Comparison of ENCODE assay signal across 14 cellular contexts in genomic region chr1:203807211-203807610, GRCh38. TPM values are rescaled to one million over a fixed set of nuclear protein-coding genes. Genes with fewer than 3 reads are reported as not detected.
DNase-seq lines count a peak whose midpoint lies in the region; ATAC-seq and TF ChIP-seq lines count a peak whose summit lies in the region.
"Had no signal": no experiment of that assay in that cellular context is flagged by ENCODE, and none has a peak within 500 bp of the region (broad histone marks: within the 10 kb centered on the region; RNA-seq: fewer than 3 reads in every experiment).

No MANE protein-coding gene starts in this region.

- peak; percentile 31 for ATAC-seq in stimulated activated effector memory CD8-positive, alpha-beta T cell treated with anti-CD3 and anti-CD28 coated beads, Interleukin-12 subunit alpha, Interleukin-12 subunit beta, amount 100 ng/mL, for 72 hours

- H3K9me3 ChIP-seq in prostate gland, result no peaks in the 10 kb centered on the region
- H3K9me3 ChIP-seq: heart left ventricle had no signal

- intact Hi-C loops in activated T-helper 1 cell treated with anti-CD3 and anti-CD28 coated beads, Interleukin-12 subunit alpha, Interleukin-12 subunit beta, Interleukin-2, Interleukin-4 antibody, amounts not matched to agents 30 ng/mL and 10 ng/mL and 1 ng/mL, durations not matched to agents 14 hours and 24 hours and 36 hours (cut with micrococcal nuclease), result no loop called here
- intact Hi-C loops in prostate gland (cut with DNase I), result no loop called here

- no peaks in the 10 kb centered on the region for H3K27me3 ChIP-seq in prostate gland (replicated peaks; ENCODE audit: insufficient read depth)
- H3K27me3 ChIP-seq in H7 (ENCODE audit: control insufficient read depth, insufficient read depth, low read length), result no peaks in the 10 kb centered on the region
- H3K27me3 ChIP-seq: heart left ventricle had no signal

- no peaks in the 10 kb centered on the region for H3K9me3 Mint-ChIP-seq in activated T-helper 1 cell treated with anti-CD3 and anti-CD28 coated beads, Interleukin-12 subunit alpha, Interleukin-12 subunit beta, Interleukin-2, Interleukin-4 antibody, amounts not matched to agents 30 ng/mL and 10 ng/mL and 1 ng/mL, durations not matched to agents 14 hours and 24 hours and 36 hours
- no peaks in the 10 kb centered on the region for H3K9me3 Mint-ChIP-seq in stimulated activated effector memory CD8-positive, alpha-beta T cell treated with anti-CD3 and anti-CD28 coated beads, Interleukin-12 subunit alpha, Interleukin-12 subunit beta, amount 100 ng/mL, for 72 hours
- no peaks in the 10 kb centered on the region for H3K9me3 Mint-ChIP-seq in activated naive CD8-positive, alpha-beta T cell treated with anti-CD3 and anti-CD28 coated beads for 36 hours
- H3K9me3 Mint-ChIP-seq: activated CD4-positive, alpha-beta T cell treated with anti-CD3 and anti-CD28 coated beads, Interleukin-2, amount 10 ng/mL, durations not matched to agents 7 days and 5 days had no signal

- no peak overlapping the region for H3K4me3 Mint-ChIP-seq in activated T-helper 1 cell treated with anti-CD3 and anti-CD28 coated beads, Interleukin-12 subunit alpha, Interleukin-12 subunit beta, Interleukin-2, Interleukin-4 antibody, amounts not matched to agents 30 ng/mL and 10 ng/mL and 1 ng/mL, durations not matched to agents 14 hours and 24 hours and 36 hours
- no peak overlapping the region for H3K4me3 Mint-ChIP-seq in stimulated activated effector memory CD8-positive, alpha-beta T cell treated with anti-CD3 and anti-CD28 coated beads, Interleukin-12 subunit alpha, Interleukin-12 subunit beta, amount 100 ng/mL, for 72 hours
- no peak overlapping the region for H3K4me3 Mint-ChIP-seq in activated naive CD8-positive, alpha-beta T cell treated with anti-CD3 and anti-CD28 coated beads for 36 hours
- H3K4me3 Mint-ChIP-seq: activated CD4-positive, alpha-beta T cell treated with anti-CD3 and anti-CD28 coated beads, Interleukin-2, amount 10 ng/mL, durations not matched to agents 7 days and 5 days; brain had no signal

- no peak overlapping the region for H3K4me3 ChIP-seq in prostate gland
- H3K4me3 ChIP-seq in H7 (ENCODE audit: insufficient read depth, low read depth, low read length), result no peak overlapping the region
- H3K4me3 ChIP-seq: heart left ventricle had no signal

- no peak for TF ChIP-seq POLR2A in prostate gland (IDR thresholded peaks at IDR 0.05)

- H3K36me3 ChIP-seq in prostate gland, result no peaks in the 10 kb centered on the region
- H3K36me3 ChIP-seq in H7 (replicated peaks; ENCODE audit: control insufficient read depth, insufficient read depth, low read length), result peaks cover 3% of the 10 kb centered on the region

- WGBS in prostate gland, result 63% methylated on average over 2 of the region's 2 CpGs

- peaks cover 38% of the 10 kb centered on the region for H3K36me3 Mint-ChIP-seq in activated T-helper 1 cell treated with anti-CD3 and anti-CD28 coated beads, Interleukin-12 subunit alpha, Interleukin-12 subunit beta, Interleukin-2, Interleukin-4 antibody, amounts not matched to agents 30 ng/mL and 10 ng/mL and 1 ng/mL, durations not matched to agents 14 hours and 24 hours and 36 hours (ENCODE audit: low read depth)
- H3K36me3 Mint-ChIP-seq in stimulated activated effector memory CD8-positive, alpha-beta T cell treated with anti-CD3 and anti-CD28 coated beads, Interleukin-12 subunit alpha, Interleukin-12 subunit beta, amount 100 ng/mL, for 72 hours, result peaks cover 100% of the 10 kb centered on the region
- H3K36me3 Mint-ChIP-seq in activated naive CD8-positive, alpha-beta T cell treated with anti-CD3 and anti-CD28 coated beads for 36 hours, result peaks cover 55% of the 10 kb centered on the region

- H3K27ac Mint-ChIP-seq in activated T-helper 1 cell treated with anti-CD3 and anti-CD28 coated beads, Interleukin-12 subunit alpha, Interleukin-12 subunit beta, Interleukin-2, Interleukin-4 antibody, amounts not matched to agents 30 ng/mL and 10 ng/mL and 1 ng/mL, durations not matched to agents 14 hours and 24 hours and 36 hours, result peak overlapping the region; percentile 26
- no peak overlapping the region for H3K27ac Mint-ChIP-seq in stimulated activated effector memory CD8-positive, alpha-beta T cell treated with anti-CD3 and anti-CD28 coated beads, Interleukin-12 subunit alpha, Interleukin-12 subunit beta, amount 100 ng/mL, for 72 hours
- H3K27ac Mint-ChIP-seq in activated naive CD8-positive, alpha-beta T cell treated with anti-CD3 and anti-CD28 coated beads for 36 hours, result no peak overlapping the region
- H3K27ac Mint-ChIP-seq: activated CD4-positive, alpha-beta T cell treated with anti-CD3 and anti-CD28 coated beads, Interleukin-2, amount 10 ng/mL, durations not matched to agents 7 days and 5 days had no signal

- H3K27me3 Mint-ChIP-seq in activated T-helper 1 cell treated with anti-CD3 and anti-CD28 coated beads, Interleukin-12 subunit alpha, Interleukin-12 subunit beta, Interleukin-2, Interleukin-4 antibody, amounts not matched to agents 30 ng/mL and 10 ng/mL and 1 ng/mL, durations not matched to agents 14 hours and 24 hours and 36 hours (ENCODE audit: insufficient read depth), result no peaks in the 10 kb centered on the region
- H3K27me3 Mint-ChIP-seq in activated naive CD8-positive, alpha-beta T cell treated with anti-CD3 and anti-CD28 coated beads for 36 hours, result no peaks in the 10 kb centered on the region
- H3K27me3 Mint-ChIP-seq: activated CD4-positive, alpha-beta T cell treated with anti-CD3 and anti-CD28 coated beads, Interleukin-2, amount 10 ng/mL, durations not matched to agents 7 days and 5 days; brain had no signal

- no peaks in the 10 kb centered on the region for H3K4me1 ChIP-seq in prostate gland (replicated peaks)

- peak; percentile 80 for DNase-seq in ELR (ENCODE audit: low read depth)
- DNase-seq in activated T-helper 1 cell treated with anti-CD3 and anti-CD28 coated beads, Interleukin-12 subunit alpha, Interleukin-12 subunit beta, Interleukin-2, Interleukin-4 antibody, amounts not matched to agents 30 ng/mL and 10 ng/mL and 1 ng/mL, durations not matched to agents 14 hours and 24 hours and 36 hours (ENCODE audit: low spot score), result no peak
- peak; percentile 74 for DNase-seq in fibroblast of peridontal ligament (ENCODE audit: extremely low read depth)
- DNase-seq in stimulated activated effector memory CD8-positive, alpha-beta T cell treated with anti-CD3 and anti-CD28 coated beads, Interleukin-12 subunit alpha, Interleukin-12 subunit beta, amount 100 ng/mL, for 72 hours (ENCODE audit: low spot score in 2 of 2), result no peak
- no peak for DNase-seq in prostate gland (ENCODE audit: low spot score)
- DNase-seq in H7, result no peak
- DNase-seq in activated naive CD8-positive, alpha-beta T cell treated with anti-CD3 and anti-CD28 coated beads for 36 hours, result no peak
- DNase-seq: activated CD4-positive, alpha-beta T cell treated with anti-CD3 and anti-CD28 coated beads, Interleukin-2, amount 10 ng/mL, durations not matched to agents 7 days and 5 days; heart left ventricle; left cardiac atrium; MV-4-11; Right ventricle myocardium superior; stimulated activated CD4-positive, alpha-beta T cell treated with anti-CD3 and anti-CD28 coated beads, Interleukin-2, amount 100 ng/mL, for 24 hours had no signal

- H3K4me1 Mint-ChIP-seq in activated T-helper 1 cell treated with anti-CD3 and anti-CD28 coated beads, Interleukin-12 subunit alpha, Interleukin-12 subunit beta, Interleukin-2, Interleukin-4 antibody, amounts not matched to agents 30 ng/mL and 10 ng/mL and 1 ng/mL, durations not matched to agents 14 hours and 24 hours and 36 hours (ENCODE audit: low read depth), result peaks cover 6% of the 10 kb centered on the region
- H3K4me1 Mint-ChIP-seq in stimulated activated effector memory CD8-positive, alpha-beta T cell treated with anti-CD3 and anti-CD28 coated beads, Interleukin-12 subunit alpha, Interleukin-12 subunit beta, amount 100 ng/mL, for 72 hours, result peaks cover 45% of the 10 kb centered on the region
- H3K4me1 Mint-ChIP-seq in activated naive CD8-positive, alpha-beta T cell treated with anti-CD3 and anti-CD28 coated beads for 36 hours, result peaks cover 26% of the 10 kb centered on the region

- TF ChIP-seq CTCF in prostate gland (IDR thresholded peaks at IDR 0.05), result no peak

- H3K27ac ChIP-seq in prostate gland, result no peak overlapping the region
- H3K27ac ChIP-seq: heart left ventricle had no signal

RNA-seq across cellular contexts. Expression of gene ZBED6, which starts 11.8 kb away (rescaled TPM):
- 19.8 and 21.3 TPM in 2 replicates for total RNA-seq in activated T-helper 1 cell treated with anti-CD3 and anti-CD28 coated beads, Interleukin-12 subunit alpha, Interleukin-12 subunit beta, Interleukin-2, Interleukin-4 antibody, amounts not matched to agents 30 ng/mL and 10 ng/mL and 1 ng/mL, durations not matched to agents 14 hours and 24 hours and 36 hours
- 10 to 100 TPM in 1 of 2 donors, 1 to 10 TPM in 1; 5.8 to 27.6 TPM for total RNA-seq in prostate gland
- 3.6 and 7.1 TPM in 2 replicates for total RNA-seq in H7 (2014; rRNA removed; shearing (Covaris generic))
- total RNA-seq in activated naive CD8-positive, alpha-beta T cell treated with anti-CD3 and anti-CD28 coated beads for 36 hours, result 10 to 100 TPM; 11.5 to 12.5 TPM

RNA-seq across cellular contexts. Expression of gene ZC3H11A, which starts 11.8 kb away (rescaled TPM):
- 85.0 and 85.5 TPM in 2 replicates for total RNA-seq in activated T-helper 1 cell treated with anti-CD3 and anti-CD28 coated beads, Interleukin-12 subunit alpha, Interleukin-12 subunit beta, Interleukin-2, Interleukin-4 antibody, amounts not matched to agents 30 ng/mL and 10 ng/mL and 1 ng/mL, durations not matched to agents 14 hours and 24 hours and 36 hours
- 100 to 1,000 TPM in 1 of 2 donors, 10 to 100 TPM in 1; 88.3 to 111 TPM for total RNA-seq in prostate gland
- total RNA-seq in H7 (2014; rRNA removed; shearing (Covaris generic)), result 72.0 and 105 TPM in 2 replicates
- total RNA-seq in activated naive CD8-positive, alpha-beta T cell treated with anti-CD3 and anti-CD28 coated beads for 36 hours, result 10 to 100 TPM; 93.3 to 96.0 TPM

RNA-seq across cellular contexts. Expression of gene LAX1, which starts 42.2 kb away (rescaled TPM):
- total RNA-seq in activated T-helper 1 cell treated with anti-CD3 and anti-CD28 coated beads, Interleukin-12 subunit alpha, Interleukin-12 subunit beta, Interleukin-2, Interleukin-4 antibody, amounts not matched to agents 30 ng/mL and 10 ng/mL and 1 ng/mL, durations not matched to agents 14 hours and 24 hours and 36 hours, result 15.2 and 16.6 TPM in 2 replicates
- under 1 TPM; 0.05 to 0.40 TPM for total RNA-seq in prostate gland
- total RNA-seq in H7 (2014; rRNA removed; shearing (Covaris generic)), result not detected in 2 replicates
- total RNA-seq in activated naive CD8-positive, alpha-beta T cell treated with anti-CD3 and anti-CD28 coated beads for 36 hours, result 10 to 100 TPM; 28.9 to 30.1 TPM

RNA-seq across cellular contexts. Expression of gene SNRPE, which starts 54.2 kb away (rescaled TPM):
- total RNA-seq in activated T-helper 1 cell treated with anti-CD3 and anti-CD28 coated beads, Interleukin-12 subunit alpha, Interleukin-12 subunit beta, Interleukin-2, Interleukin-4 antibody, amounts not matched to agents 30 ng/mL and 10 ng/mL and 1 ng/mL, durations not matched to agents 14 hours and 24 hours and 36 hours, result 250 and 270 TPM in 2 replicates
- 10 to 100 TPM; 18.8 to 92.8 TPM for total RNA-seq in prostate gland
- total RNA-seq in H7 (2014; rRNA removed; shearing (Covaris generic)), result 148 and 177 TPM in 2 replicates
- 100 to 1,000 TPM; 396 to 457 TPM for total RNA-seq in activated naive CD8-positive, alpha-beta T cell treated with anti-CD3 and anti-CD28 coated beads for 36 hours

Comparison
In these comparisons a context has a peak if more than half of its experiments do, and no peak if none do; other contexts are left out.
1. DNase-seq: peak in ELR (single experiment) and fibroblast of peridontal ligament (single experiment); none in activated T-helper 1 cell treated with anti-CD3 and anti-CD28 coated beads, Interleukin-12 subunit alpha, Interleukin-12 subunit beta, Interleukin-2, Interleukin-4 antibody, amounts not matched to agents 30 ng/mL and 10 ng/mL and 1 ng/mL, durations not matched to agents 14 hours and 24 hours and 36 hours (single experiment), stimulated activated effector memory CD8-positive, alpha-beta T cell treated with anti-CD3 and anti-CD28 coated beads, Interleukin-12 subunit alpha, Interleukin-12 subunit beta, amount 100 ng/mL, for 72 hours (0 of 2), prostate gland (single experiment), H7 (single experiment) and activated naive CD8-positive, alpha-beta T cell treated with anti-CD3 and anti-CD28 coated beads for 36 hours (single experiment).
2. RNA of gene LAX1, which starts 42.2 kb away (total RNA-seq): 28.9 to 30.1 TPM in activated naive CD8-positive, alpha-beta T cell treated with anti-CD3 and anti-CD28 coated beads for 36 hours and 15.2 to 16.6 TPM in activated T-helper 1 cell treated with anti-CD3 and anti-CD28 coated beads, Interleukin-12 subunit alpha, Interleukin-12 subunit beta, Interleukin-2, Interleukin-4 antibody, amounts not matched to agents 30 ng/mL and 10 ng/mL and 1 ng/mL, durations not matched to agents 14 hours and 24 hours and 36 hours; 0.05 to 0.40 TPM in prostate gland and not detected in H7; every median in the first group is over 10 times any median in the second.